Comparison of ENCODE assay signal across 8 cellular contexts in the genomic region with DNA sequence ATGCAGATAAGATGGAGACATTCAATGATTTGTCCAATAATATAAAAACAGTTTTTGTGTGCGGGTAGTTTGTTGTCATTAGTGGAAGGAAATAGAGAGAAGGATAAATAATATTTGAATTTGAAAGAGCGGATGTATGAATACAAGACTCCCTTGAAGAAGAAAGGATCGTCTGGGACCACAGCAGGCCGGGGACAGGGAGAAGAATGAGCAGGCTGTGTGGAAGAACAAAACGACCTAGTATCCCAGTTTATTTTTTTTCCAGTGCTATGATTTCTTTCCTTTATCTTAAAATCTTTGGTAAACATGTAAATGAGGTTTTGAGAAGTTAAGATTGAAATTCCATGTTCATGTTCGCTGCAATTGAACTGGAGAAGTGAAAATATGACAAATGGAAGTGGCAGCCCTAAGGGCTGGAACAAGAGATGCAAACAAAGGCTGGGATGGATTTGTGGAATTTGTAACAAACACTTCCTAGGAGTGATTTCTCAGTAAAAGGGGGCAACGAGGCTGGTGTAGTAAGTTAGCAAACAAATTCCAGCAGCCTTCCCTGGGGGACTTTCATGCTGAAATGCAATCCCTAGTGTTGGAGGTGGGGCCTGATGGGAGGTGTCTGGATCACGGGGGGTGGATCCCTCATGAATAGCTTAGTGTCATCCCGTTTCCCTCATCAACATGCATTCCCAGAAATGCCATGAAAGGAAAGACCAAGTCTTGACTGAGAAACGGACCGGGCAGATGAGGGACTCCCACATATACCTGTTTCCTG. TPM values are rescaled to one million over a fixed set of nuclear protein-coding genes. Genes with fewer than 3 reads are reported as not detected.
A peak's percentile ranks its signal among the peaks of the same experiment; 100 is the strongest.
DNase-seq lines count a peak whose midpoint lies in the region; ATAC-seq and TF ChIP-seq lines count a peak whose summit lies in the region.

No MANE protein-coding gene starts in this region.

- H3K9ac ChIP-seq in IMR-90 (ENCODE audit: low read depth, low read length): peak overlapping the region; percentile 88
- peak overlapping the region; percentile 70 for H3K9ac ChIP-seq in iPS-18a (ENCODE audit: low read length)

- H3K9me1 ChIP-seq in IMR-90 (ENCODE audit: insufficient read depth, low read length): no peaks in the 10 kb centered on the region

- H3K27ac Mint-ChIP-seq in stimulated activated memory B cell treated with anti-CD40 and anti-IgM and Interleukin-4, amounts not matched to agents 10 μg/mL and 1 μg/mL and 100 μg/mL, for 72 hours: no peak overlapping the region

- POLR2A ChIA-PET in IMR-90 (lab: Charles Lee; ENCODE audit: unreplicated experiment): interaction anchor here (1.4 kb wide), 1 partner anchor 10 kb away, joined by 7 read pairs; a partner anchor contains a TSS

- H3K4ac ChIP-seq in IMR-90 (ENCODE audit: low read depth, low read length): peak overlapping the region; percentile 59

- peak overlapping the region; percentile 75 for H3K18ac ChIP-seq in IMR-90 (ENCODE audit: low read depth, low read length)

- ATAC-seq in IMR-90 (ENCODE audit: low read depth) (peak; percentile 86), GM21390 (IDR thresholded peaks at IDR 0.05; ENCODE audit: unreplicated experiment) (no peak)
- no peak for ATAC-seq in stimulated activated memory B cell treated with anti-CD40 and anti-IgM and Interleukin-4, amounts not matched to agents 10 μg/mL and 1 μg/mL and 100 μg/mL, for 72 hours

- TF ChIP-seq POLR2A in IMR-90 (IDR thresholded peaks at IDR 0.05; ENCODE audit: low read depth, low read length): peak; percentile 29; the same call in 1 of the 2 replicates
- TF ChIP-seq POLR2A in breast epithelium (IDR thresholded peaks at IDR 0.05): peak; percentile 85
- peak; percentile 17 to 54 for TF ChIP-seq POLR2A in sigmoid colon (IDR thresholded peaks at IDR 0.05)

- no peaks in the 10 kb centered on the region for H3K79me1 ChIP-seq in IMR-90 (ENCODE audit: low read depth in 1 of 2, low read length in 2 of 2)

- peak overlapping the region in 1 of 2 experiments; percentile 77; a peak in 2 of 4 replicates for H4K8ac ChIP-seq in IMR-90 (ENCODE audit: low read depth in 2 of 2, low read length in 2 of 2)

- dilution Hi-C loops in IMR-90 (cut with HindIII; ENCODE audit: low sequenced_read_pairs, unreplicated experiment): no loop called here

- peak overlapping the region; percentile 62 for H4K91ac ChIP-seq in IMR-90 (ENCODE audit: insufficient read depth, low read depth, low read length)

- peak overlapping the region; percentile 87 for H2BK5ac ChIP-seq in IMR-90 (ENCODE audit: low read depth, low read length, poor library complexity, severe bottlenecking)

- H2AFZ ChIP-seq in IMR-90 (replicated peaks; ENCODE audit: low read length, poor library complexity): peak overlapping the region; percentile 73

- H3K4me1 ChIP-seq in IMR-90 (ENCODE audit: control insufficient read depth, insufficient read depth, low read length) (no peaks in the 10 kb centered on the region), breast epithelium (no peaks in the 10 kb centered on the region), iPS-18a (ENCODE audit: control insufficient read depth, low read depth, low read length) (peaks cover 10% of the 10 kb centered on the region), sigmoid colon (peaks cover 0 to 32% (median 22%) of the 10 kb centered on the region in 4 donors)

- peak overlapping the region; percentile 71 for H2BK120ac ChIP-seq in IMR-90 (ENCODE audit: low read depth, low read length)

- H3K4me1 Mint-ChIP-seq in stimulated activated memory B cell treated with anti-CD40 and anti-IgM and Interleukin-4, amounts not matched to agents 10 μg/mL and 1 μg/mL and 100 μg/mL, for 72 hours: peaks cover 26% of the 10 kb centered on the region

- no TSS peak for BruUV-seq in IMR-90 (replicated peaks; lab: Mats Ljungman, UMichigan)

- TF ChIP-seq CTCF in IMR-90 (conservative IDR thresholded peaks at IDR 0.05; ENCODE audit: low read depth, low read length) (no peak), breast epithelium (IDR thresholded peaks at IDR 0.05) (no peak), sigmoid colon (IDR thresholded peaks at IDR 0.05) (no peak)

- H4K20me1 ChIP-seq in IMR-90 (ENCODE audit: insufficient read depth, low read length): no peaks in the 10 kb centered on the region

- peak overlapping the region; percentile 40 for H3K14ac ChIP-seq in IMR-90 (replicated peaks; ENCODE audit: low read depth, low read length)

- TF ChIP-seq RAD21 in IMR-90 (IDR thresholded peaks at IDR 0.05; ENCODE audit: low read length): no peak

- H3K27ac ChIP-seq in IMR-90 (ENCODE audit: insufficient read depth, low read length): peak overlapping the region; percentile 93
- peak overlapping the region; percentile 93 to 96 for H3K27ac ChIP-seq in breast epithelium
- peak overlapping the region; percentile 71 for H3K27ac ChIP-seq in iPS-18a (ENCODE audit: low read length)
- H3K27ac ChIP-seq in sigmoid colon: peak overlapping the region; percentile 81 to 86 (median 84)

- TF ChIP-seq EP300 in sigmoid colon (IDR thresholded peaks at IDR 0.05): no peak

- no peaks in the 10 kb centered on the region for H3K27me3 Mint-ChIP-seq in stimulated activated memory B cell treated with anti-CD40 and anti-IgM and Interleukin-4, amounts not matched to agents 10 μg/mL and 1 μg/mL and 100 μg/mL, for 72 hours

- peak overlapping the region; percentile 84; the same call in 1 of the 3 replicates for H2BK15ac ChIP-seq in IMR-90 (ENCODE audit: low read depth, low read length)

- no peaks in the 10 kb centered on the region for H3K36me3 ChIP-seq in IMR-90 (ENCODE audit: control insufficient read depth, insufficient read depth, low read length)
- no peaks in the 10 kb centered on the region for H3K36me3 ChIP-seq in breast epithelium
- H3K36me3 ChIP-seq in iPS-18a (ENCODE audit: control insufficient read depth, low read depth, low read length): no peaks in the 10 kb centered on the region
- no peaks in the 10 kb centered on the region for H3K36me3 ChIP-seq in sigmoid colon

- H3K9me3 ChIP-seq in IMR-90 (ENCODE audit: control insufficient read depth, insufficient read depth, low read length) (no peaks in the 10 kb centered on the region), breast epithelium (no peaks in the 10 kb centered on the region), iPS-18a (ENCODE audit: control insufficient read depth, low read depth, low read length) (no peaks in the 10 kb centered on the region), sigmoid colon (no peaks in the 10 kb centered on the region)

- no peak overlapping the region for H3K4me3 Mint-ChIP-seq in stimulated activated memory B cell treated with anti-CD40 and anti-IgM and Interleukin-4, amounts not matched to agents 10 μg/mL and 1 μg/mL and 100 μg/mL, for 72 hours

- peak overlapping the region; percentile 55 for H4K5ac ChIP-seq in IMR-90 (ENCODE audit: low read depth, low read length)

- WGBS in IMR-90 (ENCODE audit: extremely low coverage in 2 of 2, insufficient read length in 1 of 2), 2 experiments: 0 to 100% methylated on average over 1 to 5 of the region's 11 CpGs
- 26 to 44% methylated on average over 11 of the region's 11 CpGs for WGBS in sigmoid colon, 2 donors

- intact Hi-C loops in IMR-90 (cut with micrococcal nuclease) (loop anchor here (1.0 to 2.0 kb wide), 5 partner anchors 10 to 1037 kb away; a partner anchor contains a TSS), breast epithelium (cut with DNase I; ENCODE audit: low total_unique reads) (no loop called here), sigmoid colon (cut with DNase I) (loop anchor here (5.0 to 10.0 kb wide), 2 partner anchors 73 to 1035 kb away; no protein-coding TSS in a partner anchor)

- no peak overlapping the region for H2AK5ac ChIP-seq in IMR-90 (ENCODE audit: low read depth, low read length)

- H3K4me2 ChIP-seq in IMR-90 (ENCODE audit: low read depth, low read length): peak overlapping the region; percentile 90

- H3K36me3 Mint-ChIP-seq in stimulated activated memory B cell treated with anti-CD40 and anti-IgM and Interleukin-4, amounts not matched to agents 10 μg/mL and 1 μg/mL and 100 μg/mL, for 72 hours: no peaks in the 10 kb centered on the region

- DNase-seq in IMR-90 (peak; percentile 88), breast epithelium (ENCODE audit: low spot score in 2 of 2) (peak; percentile 70 to 95), sigmoid colon (peak; percentile 94), HUDEP-2 (lab: John Stamatoyannopoulos, UW; ENCODE audit: unreplicated experiment in 76 of 76) (no peak), NCI-H1694 (lab: John Stamatoyannopoulos, UW) (no peak)

- H3K23ac ChIP-seq in IMR-90 (ENCODE audit: low read depth, low read length): peak overlapping the region; percentile 44; the same call in 1 of the 2 replicates

- H2BK20ac ChIP-seq in IMR-90 (ENCODE audit: low read depth, low read length): peak overlapping the region; percentile 51

- no peaks in the 10 kb centered on the region for H3K27me3 ChIP-seq in IMR-90 (ENCODE audit: control insufficient read depth, insufficient read depth, low read length)
- H3K27me3 ChIP-seq in breast epithelium: no peaks in the 10 kb centered on the region
- H3K27me3 ChIP-seq in iPS-18a (ENCODE audit: control insufficient read depth, insufficient read depth, low read length): peaks cover 3% of the 10 kb centered on the region
- no peaks in the 10 kb centered on the region for H3K27me3 ChIP-seq in sigmoid colon

- in situ Hi-C loops in IMR-90 (cut with MboI; ENCODE audit: low sequenced_read_pairs): loop anchor here (10.0 kb wide), 2 partner anchors 795 to 1035 kb away; no protein-coding TSS in a partner anchor

- peak overlapping the region; percentile 61 for H3K4me3 ChIP-seq in IMR-90 (ENCODE audit: insufficient read depth, low read depth, low read length)
- H3K4me3 ChIP-seq in breast epithelium: peak overlapping the region; percentile 57 to 73 (median 59)
- H3K4me3 ChIP-seq in iPS-18a (ENCODE audit: low read length): peak overlapping the region; percentile 95
- peak overlapping the region; percentile 36 to 52 (median 44) for H3K4me3 ChIP-seq in sigmoid colon

- H3K9me3 Mint-ChIP-seq in stimulated activated memory B cell treated with anti-CD40 and anti-IgM and Interleukin-4, amounts not matched to agents 10 μg/mL and 1 μg/mL and 100 μg/mL, for 72 hours: peaks cover 3% of the 10 kb centered on the region

- peak overlapping the region; percentile 88; the same call in 1 of the 2 replicates for H3K56ac ChIP-seq in IMR-90 (ENCODE audit: extremely low read depth, insufficient read depth, low read length)

- H2AK9ac ChIP-seq in IMR-90 (replicated peaks; ENCODE audit: low read depth, low read length, poor library complexity): peak overlapping the region; percentile 60

- CTCF ChIA-PET in IMR-90 (lab: Yijun Ruan, JAX): interaction anchor here (0.7 to 1.2 kb wide), 3 partner anchors 10 to 73 kb away, joined by 3 read pairs; a partner anchor contains a TSS

TF ChIP-seq in IMR-90, 13 proteins besides CTCF, POLR2A, EP300 and RAD21 (continues in another document):
- no peak for TF ChIP-seq CHD1 (IDR thresholded peaks at IDR 0.05; ENCODE audit: low read depth, low read length)
- TF ChIP-seq BHLHE40 (IDR thresholded peaks at IDR 0.05; ENCODE audit: low read depth, low read length): peak; percentile 67; the same call in 1 of the 2 replicates

RNA-seq across cellular contexts. Expression of a gene that starts 10.2 kb away (rescaled TPM):
- total RNA-seq in IMR-90 (2012; rRNA removed): 45.0 and 60.3 TPM in 2 replicates
- polyA plus RNA-seq in IMR-90 (2012; rRNA removed): 59.2 and 65.3 TPM in 2 replicates
- polyA plus RNA-seq in IMR-90 (2012; cell fraction: cytosol; rRNA removed): 10.3 and 12.7 TPM in 2 replicates
- polyA plus RNA-seq in IMR-90 (2012; cell fraction: nucleus; rRNA removed; ENCODE audit: low replicate concordance): 4.0 and 42.3 TPM in 2 replicates
- total RNA-seq in breast epithelium: 100 to 1,000 TPM in 2 of 3 donors, 10 to 100 TPM in 1; 96.2 to 132 (median 109) TPM
- total RNA-seq in sigmoid colon: 10 to 100 TPM; 42.5 to 92.6 (median 60.6) TPM
- 10 to 100 TPM; 20.1 to 78.4 (median 39.0) TPM for polyA plus RNA-seq in sigmoid colon

Comparison
In these comparisons a context has a peak if more than half of its experiments do, and no peak if none do; other contexts are left out.
1. DNase-seq: peak in IMR-90 (single experiment), breast epithelium (2 of 2) and sigmoid colon (single experiment); none in HUDEP-2 (0 of 76) and NCI-H1694 (single experiment).
2. H3K4me3 ChIP-seq: peak in every context shown above with its lines; median percentile 95 in iPS-18a; 61 in IMR-90; 59 in breast epithelium; 44 in sigmoid colon.
3. POLR2A ChIP-seq: peak in every context shown above with its lines; median percentile 85 in breast epithelium; 36 in sigmoid colon; 29 in IMR-90.
4. Peak in every context shown above with its lines, with median percentiles within 50 percentile points of each other: H3K27ac ChIP-seq.